Comparison of ENCODE assay signal across 8 cellular contexts in the genomic region with DNA sequence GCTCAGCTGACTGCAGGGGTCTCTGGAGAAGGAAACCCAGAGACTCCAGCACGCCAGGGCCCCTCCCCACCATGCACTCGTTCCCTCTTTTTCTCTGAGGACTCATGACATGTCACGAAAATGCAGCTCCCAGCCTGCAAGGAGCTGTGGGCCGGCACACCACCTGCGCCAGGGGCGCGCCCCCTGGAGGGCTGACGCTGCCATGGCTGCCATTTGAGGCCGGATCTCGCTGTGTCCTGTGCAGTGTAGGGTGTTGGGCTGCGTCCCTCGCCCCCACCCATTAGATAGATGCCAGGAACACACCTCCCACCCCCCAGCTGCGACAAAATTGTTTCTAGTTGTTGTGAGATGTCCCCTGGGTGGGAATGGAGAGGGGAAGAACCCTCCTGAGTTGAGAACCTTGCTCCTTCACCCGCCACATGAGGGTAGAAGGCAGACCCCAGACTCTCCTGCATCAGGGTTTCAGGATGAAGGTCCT. TPM values are rescaled to one million over a fixed set of nuclear protein-coding genes. Genes with fewer than 3 reads are reported as not detected.
DNase-seq lines count a peak whose midpoint lies in the region; ATAC-seq and TF ChIP-seq lines count a peak whose summit lies in the region.

No MANE protein-coding gene starts in this region.

- no peak overlapping the region for H3K27ac ChIP-seq in DND-41 (ENCODE audit: low read length)
- H3K27ac ChIP-seq in HUES64 (ENCODE audit: low read depth, low read length) = peak overlapping the region; percentile 26; the same call in 1 of the 2 replicates
- H3K27ac ChIP-seq in brain microvascular endothelial cell = no peak overlapping the region

- H3K4me1 ChIP-seq in DND-41 (ENCODE audit: insufficient read depth, low read length) = peaks cover 11% of the 10 kb centered on the region; the same call in 1 of the 2 replicates
- H3K4me1 ChIP-seq in HUES64 (ENCODE audit: insufficient read depth, low read length) = peaks cover 10% of the 10 kb centered on the region; the same call in 1 of the 2 replicates

- H3K79me2 ChIP-seq in DND-41 (ENCODE audit: insufficient read depth, low read length) = peaks cover 6% of the 10 kb centered on the region; the same call in 1 of the 2 replicates

- DNase-seq in DND-41 (peak; percentile 53), brain microvascular endothelial cell (peak; percentile 35), left colon (peak; percentile 68 to 87)
- DNase-seq in stimulated activated CD4-positive, alpha-beta T cell treated with anti-CD3 and anti-CD28 coated beads, TNF-alpha, amount 100 ng/mL, for 4 hours (ENCODE audit: low read depth in 3 of 3) = peak; percentile 62 to 66 (median 64)

- H2AFZ ChIP-seq in DND-41 (ENCODE audit: low read depth, low read length) = no peak overlapping the region

- no peak overlapping the region for H3K4me2 ChIP-seq in DND-41 (ENCODE audit: insufficient read depth, low read length)

- H3K27me3 ChIP-seq in DND-41 (ENCODE audit: insufficient read depth, low read length, poor library complexity) (no peaks in the 10 kb centered on the region), HUES64 (ENCODE audit: insufficient read depth, low read length) (no peaks in the 10 kb centered on the region), brain microvascular endothelial cell (replicated peaks) (no peaks in the 10 kb centered on the region)

- in situ Hi-C loops in brain microvascular endothelial cell (cut with HindIII; ENCODE audit: low pct_ligation_motif_present, low sequenced_read_pairs) = no loop called here

- intact Hi-C loops in left colon (cut with DNase I, micrococcal nuclease) = loop anchor here (5.0 to 10.0 kb wide), 2 partner anchors 59 to 62 kb away; no protein-coding TSS in a partner anchor

- TF ChIP-seq CTCF in DND-41 (IDR thresholded peaks at IDR 0.05; ENCODE audit: borderline replicate concordance, extremely low read depth, low read length, poor library complexity, severe bottlenecking) (peak; percentile 75), WI38 (IDR thresholded peaks at IDR 0.05; ENCODE audit: low read depth, low read length) (peak; percentile 74), brain microvascular endothelial cell (IDR thresholded peaks at IDR 0.05; ENCODE audit: low read depth, low read length, missing control alignments) (peak; percentile 95)

- ATAC-seq in DND-41 (ENCODE audit: insufficient read depth, low read depth) = peak; percentile 57; the same call in 2 of the 3 replicates
- peak; percentile 31 for ATAC-seq in left colon
- no peak for ATAC-seq in GM21526 (IDR thresholded peaks at IDR 0.05; ENCODE audit: low FRiP score, unreplicated experiment)
- ATAC-seq in GM18519 (IDR thresholded peaks at IDR 0.05; ENCODE audit: low FRiP score, unreplicated experiment) = no peak

- peaks cover 90% of the 10 kb centered on the region for H3K36me3 ChIP-seq in DND-41 (ENCODE audit: insufficient read depth, low read length)
- H3K36me3 ChIP-seq in HUES64 (ENCODE audit: insufficient read depth, low read length) = peaks cover 70% of the 10 kb centered on the region
- no peaks in the 10 kb centered on the region for H3K36me3 ChIP-seq in brain microvascular endothelial cell (replicated peaks)

- H4K20me1 ChIP-seq in DND-41 (ENCODE audit: insufficient read depth, low read length) = peaks cover 30% of the 10 kb centered on the region

- WGBS in HUES64 = 37% methylated on average over 11 of the region's 14 CpGs

- H3K9ac ChIP-seq in DND-41 (ENCODE audit: low read depth, low read length) (no peak overlapping the region), HUES64 (ENCODE audit: low read depth, low read length) (no peak overlapping the region)

- H3K9me3 ChIP-seq in DND-41 (ENCODE audit: insufficient read depth, low read length, severe bottlenecking) = no peaks in the 10 kb centered on the region
- H3K9me3 ChIP-seq in HUES64 (ENCODE audit: insufficient read depth, low read depth, low read length) = no peaks in the 10 kb centered on the region

- H3K4me3 ChIP-seq in DND-41 (ENCODE audit: low read depth in 1 of 2, low read length in 2 of 2) (no peak overlapping the region), HUES64 (ENCODE audit: low read length) (no peak overlapping the region), WI38 (ENCODE audit: low read depth, low read length) (no peak overlapping the region), brain microvascular endothelial cell (ENCODE audit: low read depth, low read length) (no peak overlapping the region)

RNA-seq across cellular contexts. Expression of a gene that starts 8.2 kb away (rescaled TPM):
- polyA plus RNA-seq in HUES64 (2013, experiment 1 of 2) = 24.1 TPM
- polyA plus RNA-seq in HUES64 (2013, experiment 2 of 2) = 21.4 TPM
- total RNA-seq in left colon = 100 to 1,000 TPM; 173 to 188 TPM

RNA-seq across cellular contexts. Expression of a gene that starts 10.3 kb away (rescaled TPM):
- 64.5 TPM for polyA plus RNA-seq in HUES64 (2013, experiment 1 of 2)
- 62.3 TPM for polyA plus RNA-seq in HUES64 (2013, experiment 2 of 2)
- 10 to 100 TPM; 14.8 to 24.9 TPM for total RNA-seq in left colon

RNA-seq across cellular contexts. Expression of a gene that starts 10.6 kb away (rescaled TPM):
- polyA plus RNA-seq in HUES64 (2013, experiment 1 of 2) = 40.7 TPM
- polyA plus RNA-seq in HUES64 (2013, experiment 2 of 2) = 40.2 TPM
- 10 to 100 TPM; 26.7 to 33.2 TPM for total RNA-seq in left colon

RNA-seq across cellular contexts. Expression of a gene that starts 30.4 kb away (rescaled TPM):
- not detected for polyA plus RNA-seq in HUES64 (2013, experiment 1 of 2)
- polyA plus RNA-seq in HUES64 (2013, experiment 2 of 2) = not detected
- total RNA-seq in left colon = not detected

RNA-seq across cellular contexts. Expression of a gene that starts 37.5 kb away (rescaled TPM):
- polyA plus RNA-seq in HUES64 (2013, experiment 1 of 2) = 91.6 TPM
- polyA plus RNA-seq in HUES64 (2013, experiment 2 of 2) = 99.2 TPM
- 10 to 100 TPM in 1 of 2 donors, 1 to 10 TPM in 1; 3.4 to 10.1 TPM for total RNA-seq in left colon

Comparison
In these comparisons a context has a peak if more than half of its experiments do, and no peak if none do; other contexts are left out.
1. ATAC-seq: peak in DND-41 (single experiment) and left colon (single experiment); none in GM21526 (single experiment) and GM18519 (single experiment).
2. Peak in every context shown above with its lines, with median percentiles within 50 percentile points of each other: DNase-seq and CTCF ChIP-seq.